Comparison of ENCODE assay signal across 1 cellular context in the genomic region with DNA sequence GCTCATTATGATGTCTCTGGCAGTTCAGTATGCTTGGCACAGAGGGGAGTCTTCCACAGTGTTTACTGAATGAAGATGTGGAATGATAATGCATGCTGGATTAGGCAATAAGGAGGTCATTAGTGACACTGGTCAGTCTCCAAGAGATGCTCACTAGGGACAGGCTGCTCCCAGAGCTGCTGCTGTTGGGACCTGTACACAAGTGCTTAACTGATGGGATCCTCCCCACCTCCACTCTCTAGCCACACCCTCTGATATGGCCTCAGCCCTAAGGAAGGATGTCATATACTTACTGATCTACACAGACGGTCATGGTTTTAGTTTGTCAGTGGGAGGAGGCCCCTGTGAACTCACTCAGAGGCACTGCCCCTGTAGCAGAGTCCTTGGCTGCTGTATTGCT.
TF ChIP-seq lines count a peak whose summit lies in the region.

No MANE protein-coding gene starts in this region.

TF ChIP-seq in H1, 55 proteins besides CTCF, POLR2A, EP300 and RAD21 (continued from another document):
- TF ChIP-seq, protein P1, sequence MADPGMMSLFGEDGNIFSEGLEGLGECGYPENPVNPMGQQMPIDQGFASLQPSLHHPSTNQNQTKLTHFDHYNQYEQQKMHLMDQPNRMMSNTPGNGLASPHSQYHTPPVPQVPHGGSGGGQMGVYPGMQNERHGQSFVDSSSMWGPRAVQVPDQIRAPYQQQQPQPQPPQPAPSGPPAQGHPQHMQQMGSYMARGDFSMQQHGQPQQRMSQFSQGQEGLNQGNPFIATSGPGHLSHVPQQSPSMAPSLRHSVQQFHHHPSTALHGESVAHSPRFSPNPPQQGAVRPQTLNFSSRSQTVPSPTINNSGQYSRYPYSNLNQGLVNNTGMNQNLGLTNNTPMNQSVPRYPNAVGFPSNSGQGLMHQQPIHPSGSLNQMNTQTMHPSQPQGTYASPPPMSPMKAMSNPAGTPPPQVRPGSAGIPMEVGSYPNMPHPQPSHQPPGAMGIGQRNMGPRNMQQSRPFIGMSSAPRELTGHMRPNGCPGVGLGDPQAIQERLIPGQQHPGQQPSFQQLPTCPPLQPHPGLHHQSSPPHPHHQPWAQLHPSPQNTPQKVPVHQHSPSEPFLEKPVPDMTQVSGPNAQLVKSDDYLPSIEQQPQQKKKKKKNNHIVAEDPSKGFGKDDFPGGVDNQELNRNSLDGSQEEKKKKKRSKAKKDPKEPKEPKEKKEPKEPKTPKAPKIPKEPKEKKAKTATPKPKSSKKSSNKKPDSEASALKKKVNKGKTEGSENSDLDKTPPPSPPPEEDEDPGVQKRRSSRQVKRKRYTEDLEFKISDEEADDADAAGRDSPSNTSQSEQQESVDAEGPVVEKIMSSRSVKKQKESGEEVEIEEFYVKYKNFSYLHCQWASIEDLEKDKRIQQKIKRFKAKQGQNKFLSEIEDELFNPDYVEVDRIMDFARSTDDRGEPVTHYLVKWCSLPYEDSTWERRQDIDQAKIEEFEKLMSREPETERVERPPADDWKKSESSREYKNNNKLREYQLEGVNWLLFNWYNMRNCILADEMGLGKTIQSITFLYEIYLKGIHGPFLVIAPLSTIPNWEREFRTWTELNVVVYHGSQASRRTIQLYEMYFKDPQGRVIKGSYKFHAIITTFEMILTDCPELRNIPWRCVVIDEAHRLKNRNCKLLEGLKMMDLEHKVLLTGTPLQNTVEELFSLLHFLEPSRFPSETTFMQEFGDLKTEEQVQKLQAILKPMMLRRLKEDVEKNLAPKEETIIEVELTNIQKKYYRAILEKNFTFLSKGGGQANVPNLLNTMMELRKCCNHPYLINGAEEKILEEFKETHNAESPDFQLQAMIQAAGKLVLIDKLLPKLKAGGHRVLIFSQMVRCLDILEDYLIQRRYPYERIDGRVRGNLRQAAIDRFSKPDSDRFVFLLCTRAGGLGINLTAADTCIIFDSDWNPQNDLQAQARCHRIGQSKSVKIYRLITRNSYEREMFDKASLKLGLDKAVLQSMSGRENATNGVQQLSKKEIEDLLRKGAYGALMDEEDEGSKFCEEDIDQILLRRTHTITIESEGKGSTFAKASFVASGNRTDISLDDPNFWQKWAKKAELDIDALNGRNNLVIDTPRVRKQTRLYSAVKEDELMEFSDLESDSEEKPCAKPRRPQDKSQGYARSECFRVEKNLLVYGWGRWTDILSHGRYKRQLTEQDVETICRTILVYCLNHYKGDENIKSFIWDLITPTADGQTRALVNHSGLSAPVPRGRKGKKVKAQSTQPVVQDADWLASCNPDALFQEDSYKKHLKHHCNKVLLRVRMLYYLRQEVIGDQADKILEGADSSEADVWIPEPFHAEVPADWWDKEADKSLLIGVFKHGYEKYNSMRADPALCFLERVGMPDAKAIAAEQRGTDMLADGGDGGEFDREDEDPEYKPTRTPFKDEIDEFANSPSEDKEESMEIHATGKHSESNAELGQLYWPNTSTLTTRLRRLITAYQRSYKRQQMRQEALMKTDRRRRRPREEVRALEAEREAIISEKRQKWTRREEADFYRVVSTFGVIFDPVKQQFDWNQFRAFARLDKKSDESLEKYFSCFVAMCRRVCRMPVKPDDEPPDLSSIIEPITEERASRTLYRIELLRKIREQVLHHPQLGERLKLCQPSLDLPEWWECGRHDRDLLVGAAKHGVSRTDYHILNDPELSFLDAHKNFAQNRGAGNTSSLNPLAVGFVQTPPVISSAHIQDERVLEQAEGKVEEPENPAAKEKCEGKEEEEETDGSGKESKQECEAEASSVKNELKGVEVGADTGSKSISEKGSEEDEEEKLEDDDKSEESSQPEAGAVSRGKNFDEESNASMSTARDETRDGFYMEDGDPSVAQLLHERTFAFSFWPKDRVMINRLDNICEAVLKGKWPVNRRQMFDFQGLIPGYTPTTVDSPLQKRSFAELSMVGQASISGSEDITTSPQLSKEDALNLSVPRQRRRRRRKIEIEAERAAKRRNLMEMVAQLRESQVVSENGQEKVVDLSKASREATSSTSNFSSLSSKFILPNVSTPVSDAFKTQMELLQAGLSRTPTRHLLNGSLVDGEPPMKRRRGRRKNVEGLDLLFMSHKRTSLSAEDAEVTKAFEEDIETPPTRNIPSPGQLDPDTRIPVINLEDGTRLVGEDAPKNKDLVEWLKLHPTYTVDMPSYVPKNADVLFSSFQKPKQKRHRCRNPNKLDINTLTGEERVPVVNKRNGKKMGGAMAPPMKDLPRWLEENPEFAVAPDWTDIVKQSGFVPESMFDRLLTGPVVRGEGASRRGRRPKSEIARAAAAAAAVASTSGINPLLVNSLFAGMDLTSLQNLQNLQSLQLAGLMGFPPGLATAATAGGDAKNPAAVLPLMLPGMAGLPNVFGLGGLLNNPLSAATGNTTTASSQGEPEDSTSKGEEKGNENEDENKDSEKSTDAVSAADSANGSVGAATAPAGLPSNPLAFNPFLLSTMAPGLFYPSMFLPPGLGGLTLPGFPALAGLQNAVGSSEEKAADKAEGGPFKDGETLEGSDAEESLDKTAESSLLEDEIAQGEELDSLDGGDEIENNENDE (IDR thresholded peaks at IDR 0.05; ENCODE audit: insufficient replicate concordance, low read length) = no peak
- no peak for TF ChIP-seq RFX5 (IDR thresholded peaks at IDR 0.05; ENCODE audit: borderline replicate concordance, low read depth, low read length)
- TF ChIP-seq, protein P2, sequence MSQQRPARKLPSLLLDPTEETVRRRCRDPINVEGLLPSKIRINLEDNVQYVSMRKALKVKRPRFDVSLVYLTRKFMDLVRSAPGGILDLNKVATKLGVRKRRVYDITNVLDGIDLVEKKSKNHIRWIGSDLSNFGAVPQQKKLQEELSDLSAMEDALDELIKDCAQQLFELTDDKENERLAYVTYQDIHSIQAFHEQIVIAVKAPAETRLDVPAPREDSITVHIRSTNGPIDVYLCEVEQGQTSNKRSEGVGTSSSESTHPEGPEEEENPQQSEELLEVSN (IDR thresholded peaks at IDR 0.05) = no peak
